28 cellular contexts compared by ENCODE assay signal in genomic region chr5:83586874-83587776, GRCh38.
DNase-seq lines count a peak whose midpoint lies in the region; ATAC-seq, FAIRE-seq and TF ChIP-seq lines count a peak whose summit lies in the region.
"Had no signal": no experiment of that assay in that cellular context is flagged by ENCODE, and none has a peak within 500 bp of the region (broad histone marks: within the 10 kb centered on the region; RNA-seq: fewer than 3 reads in every experiment).

No MANE protein-coding gene starts in this region.

- 26 to 31% methylated on average over 3 of the region's 3 CpGs for WGBS in esophagus squamous epithelium, 2 donors

- no peak overlapping the region for H3K4me3 ChIP-seq in RWPE2 (ENCODE audit: severe bottlenecking)
- no peak overlapping the region for H3K4me3 ChIP-seq in fibroblast of lung (replicated peaks in 1 of 4; ENCODE audit: control extremely low read depth in 1 of 4, insufficient read depth in 1 of 4, low read depth in 3 of 4, low read length in 4 of 4)
- no peak overlapping the region for H3K4me3 ChIP-seq in osteoblast (ENCODE audit: insufficient read depth, low read length)
- H3K4me3 ChIP-seq in esophagus squamous epithelium: no peak overlapping the region
- H3K4me3 ChIP-seq: suprapubic skin had no signal

- TF ChIP-seq POLR2A in esophagus squamous epithelium (IDR thresholded peaks at IDR 0.05): no peak

- H3K27ac ChIP-seq in RWPE2 (ENCODE audit: poor library complexity, severe bottlenecking) (no peak overlapping the region), fibroblast of lung (ENCODE audit: insufficient read depth, low read length) (no peak overlapping the region), osteoblast (ENCODE audit: low read depth, low read length) (no peak overlapping the region), esophagus squamous epithelium (no peak overlapping the region)
- H3K27ac ChIP-seq: suprapubic skin had no signal

- H3K9me3 ChIP-seq in RWPE2 (ENCODE audit: severe bottlenecking) (peaks cover 7% of the 10 kb centered on the region), fibroblast of lung (ENCODE audit: control insufficient read depth, insufficient read depth, low read depth, low read length) (no peaks in the 10 kb centered on the region), osteoblast (ENCODE audit: low read depth, low read length) (no peaks in the 10 kb centered on the region), esophagus squamous epithelium (no peaks in the 10 kb centered on the region)
- H3K9me3 ChIP-seq: suprapubic skin had no signal

- no peak for DNase-seq in RWPE2 (ENCODE audit: low spot score)
- DNase-seq in fibroblast of lung (ENCODE audit: low read depth in 2 of 2): peak; percentile 43 to 75
- peak; percentile 37 for DNase-seq in osteoblast (ENCODE audit: insufficient read length, low spot score, missing footprints)
- DNase-seq in esophagus squamous epithelium (lab: John Stamatoyannopoulos, UW): no peak
- no peak for DNase-seq in NAMALWA (ENCODE audit: low spot score)
- DNase-seq in putamen (ENCODE audit: low spot score): no peak
- DNase-seq: activated B cell treated with CpG ODN at 0.5 μM for 24 hours; activated naive CD4-positive, alpha-beta T cell treated with Interleukin-2 at 50 U/mL for 16 hours; amniotic stem cell; CD4-positive, alpha-beta T cell; effector CD8-positive, alpha-beta T cell; EL; erythroblast; GOT3; NCI-H1048; NCI-H1694 treated with DMSO at 0.1 percent for 48 hours; NCI-H524; nephron progenitor cell; NK-92 treated with Interleukin-12 subunit alpha and Interleukin-12 subunit beta, amount 100 ng/mL, for 24 hours; SHP77 treated with DMSO at 0.1 percent for 48 hours; stimulated activated CD4-positive, alpha-beta T cell treated with anti-CD3 and anti-CD28 coated beads, Interleukin-15, amount 100 ng/mL, for 24 hours; stimulated activated naive CD4-positive, alpha-beta T cell had no signal

- no peak overlapping the region for H2AFZ ChIP-seq in fibroblast of lung (ENCODE audit: low read length)
- H2AFZ ChIP-seq in osteoblast (ENCODE audit: low read length): no peak overlapping the region

- H3K4me1 ChIP-seq in RWPE2 (ENCODE audit: insufficient read depth, poor library complexity, severe bottlenecking) (peaks cover 9% of the 10 kb centered on the region), fibroblast of lung (ENCODE audit: control insufficient read depth, extremely low read depth, insufficient read depth, low read length) (peaks cover 2% of the 10 kb centered on the region), osteoblast (ENCODE audit: insufficient read depth, low read length) (peaks cover 18% of the 10 kb centered on the region), esophagus squamous epithelium (no peaks in the 10 kb centered on the region)
- H3K4me1 ChIP-seq: suprapubic skin had no signal

- no peak overlapping the region for H3K9ac ChIP-seq in fibroblast of lung (ENCODE audit: insufficient read depth, low read length)

- peak; percentile 17; the same call in 1 of the 3 replicates for ATAC-seq in RWPE2 (ENCODE audit: low read depth)
- no peak for ATAC-seq in GM21723 (IDR thresholded peaks at IDR 0.05; ENCODE audit: unreplicated experiment)
- ATAC-seq: sciatic nerve had no signal

- H4K20me1 ChIP-seq in fibroblast of lung (ENCODE audit: control insufficient read depth, extremely low read depth, insufficient read depth, low read length) (no peaks in the 10 kb centered on the region), osteoblast (ENCODE audit: insufficient read depth, low read length) (no peaks in the 10 kb centered on the region)

- no peak for TF ChIP-seq CTCF in RWPE2 (IDR thresholded peaks at IDR 0.05; ENCODE audit: poor library complexity, severe bottlenecking)
- TF ChIP-seq CTCF in fibroblast of lung (conservative IDR thresholded peaks at IDR 0.05 in 1 of 2, IDR thresholded peaks at IDR 0.05 in 1 of 2; ENCODE audit: low read depth in 1 of 2, low read length in 2 of 2): no peak
- no peak for TF ChIP-seq CTCF in osteoblast (IDR thresholded peaks at IDR 0.05; ENCODE audit: extremely low read depth, low read depth, low read length)
- TF ChIP-seq CTCF in esophagus squamous epithelium (IDR thresholded peaks at IDR 0.05): no peak

- FAIRE-seq in G401.6 (lab: Jason Lieb, UNC): peak; percentile 21
- FAIRE-seq: D721Med, GM12892 had no signal

- no peak overlapping the region for H3K4me2 ChIP-seq in fibroblast of lung (ENCODE audit: extremely low read depth, insufficient read depth, low read length)
- no peak overlapping the region for H3K4me2 ChIP-seq in osteoblast (ENCODE audit: insufficient read depth, low read length)

- H3K27me3 ChIP-seq in RWPE2 (ENCODE audit: insufficient read depth, poor library complexity, severe bottlenecking) (no peaks in the 10 kb centered on the region), fibroblast of lung (ENCODE audit: control insufficient read depth, insufficient read depth, low read length) (no peaks in the 10 kb centered on the region), osteoblast (ENCODE audit: insufficient read depth, low read length) (no peaks in the 10 kb centered on the region), esophagus squamous epithelium (no peaks in the 10 kb centered on the region)
- H3K27me3 ChIP-seq: suprapubic skin had no signal

- no peaks in the 10 kb centered on the region for H3K36me3 ChIP-seq in RWPE2 (ENCODE audit: low read depth)
- no peaks in the 10 kb centered on the region for H3K36me3 ChIP-seq in fibroblast of lung (ENCODE audit: control insufficient read depth, insufficient read depth, low read length)
- H3K36me3 ChIP-seq in osteoblast (ENCODE audit: insufficient read depth, low read length): peaks cover 7% of the 10 kb centered on the region
- H3K36me3 ChIP-seq in esophagus squamous epithelium: no peaks in the 10 kb centered on the region
- H3K36me3 ChIP-seq: suprapubic skin had no signal

- H3K79me2 ChIP-seq in fibroblast of lung (ENCODE audit: control insufficient read depth, insufficient read depth, low read length): no peaks in the 10 kb centered on the region
- no peaks in the 10 kb centered on the region for H3K79me2 ChIP-seq in osteoblast (ENCODE audit: insufficient read depth, low read length)

- intact Hi-C loops in esophagus squamous epithelium (cut with DNase I): no loop called here

Comparison
In these comparisons a context has a peak if more than half of its experiments do, and no peak if none do; other contexts are left out.
1. DNase-seq: peak in fibroblast of lung (2 of 2) and osteoblast (single experiment); none in RWPE2 (single experiment), esophagus squamous epithelium (single experiment), NAMALWA (single experiment) and putamen (single experiment).